In genomic region chr2:71130325-71131260, GRCh38 we compare ENCODE assay signal across 1 cellular context.
TF ChIP-seq lines count a peak whose summit lies in the region.

TSS of gene MPHOSPH10 (plus strand) at chr2:71130634. CDS start at chr2:71130666, 32 bp downstream.

TF ChIP-seq in K562, 482 proteins besides CTCF, POLR2A, EP300 and RAD21 (continued from another document and continues in another):
- TF ChIP-seq ARID4B (CRISPR knock-in tag; IDR thresholded peaks at IDR 0.05) (peak; percentile 32; the same call in 1 of the 2 replicates), ZNF57 (CRISPR knock-in tag; IDR thresholded peaks at IDR 0.05) (no peak), TSHZ1 (CRISPR knock-in tag; IDR thresholded peaks at IDR 0.05) (no peak), CCNT2 (IDR thresholded peaks at IDR 0.05; ENCODE audit: borderline replicate concordance, extremely low read depth, insufficient read length, low read depth, low read length) (peak; percentile 25), ZNF316 (IDR thresholded peaks at IDR 0.05) (no peak), FOS (IDR thresholded peaks at IDR 0.05; ENCODE audit: extremely low read depth, insufficient read length) (no peak), SMAD1 (IDR thresholded peaks at IDR 0.05; ENCODE audit: low read depth, low read length, partially characterized antibody) (no peak), ZNF197 (CRISPR knock-in tag; IDR thresholded peaks at IDR 0.05; ENCODE audit: low read depth) (peak; percentile 35; the same call in 1 of the 2 replicates), ZNF551 (CRISPR knock-in tag; IDR thresholded peaks at IDR 0.05) (no peak), SNRNP70 (optimal IDR thresholded peaks at IDR 0.05; ENCODE audit: low read depth, low read length) (no peak), ZNF324 (CRISPR knock-in tag; IDR thresholded peaks at IDR 0.05) (no peak), HIVEP1 (CRISPR knock-in tag; IDR thresholded peaks at IDR 0.05) (0 out of 2 replicates have a peak, but pooled peaks have one; percentile 10), LCOR (CRISPR knock-in tag; IDR thresholded peaks at IDR 0.05) (peak; percentile 70; the same call in 1 of the 2 replicates), POLR2H (tag; IDR thresholded peaks at IDR 0.05; ENCODE audit: low read depth) (no peak; the same call in 1 of the 2 replicates), BCOR (IDR thresholded peaks at IDR 0.05) (no peak), CBX3 (IDR thresholded peaks at IDR 0.05; ENCODE audit: borderline replicate concordance in 1 of 2, low read length in 2 of 2) (no peak), CCAR2 (IDR thresholded peaks at IDR 0.05; ENCODE audit: low read depth, low read length) (no peak), ZNF121 (CRISPR knock-in tag; conservative IDR thresholded peaks at IDR 0.05) (no peak), ZNF354B (CRISPR knock-in tag; IDR thresholded peaks at IDR 0.05) (no peak), SAFB (IDR thresholded peaks at IDR 0.05; ENCODE audit: borderline replicate concordance, low read depth, low read length) (no peak), RBM39 (optimal IDR thresholded peaks at IDR 0.05; ENCODE audit: low read depth, low read length) (no peak), FOXP4 (CRISPR knock-in tag; IDR thresholded peaks at IDR 0.05; ENCODE audit: borderline replicate concordance) (no peak), DEAF1 (CRISPR knock-in tag; IDR thresholded peaks at IDR 0.05) (no peak), PBX2 (CRISPR knock-in tag; IDR thresholded peaks at IDR 0.05; ENCODE audit: low read depth) (no peak), PBX2 (tag; conservative IDR thresholded peaks at IDR 0.05; ENCODE audit: low read depth) (no peak; the same call in 1 of the 2 replicates), ETS2 (tag; IDR thresholded peaks at IDR 0.05; ENCODE audit: borderline replicate concordance, poor library complexity, severe bottlenecking) (no peak), NFIX (CRISPR knock-in tag; IDR thresholded peaks at IDR 0.05; ENCODE audit: low read depth) (no peak), PATZ1 (CRISPR knock-in tag; IDR thresholded peaks at IDR 0.05; ENCODE audit: borderline replicate concordance) (no peak), THRA (IDR thresholded peaks at IDR 0.05) (no peak), CREB3L1 (IDR thresholded peaks at IDR 0.05; ENCODE audit: borderline replicate concordance, low read depth) (peak; percentile 78), SPI1 (IDR thresholded peaks at IDR 0.05; ENCODE audit: borderline replicate concordance, low read depth, low read length) (no peak), POLR2AphosphoS2 (IDR thresholded peaks at IDR 0.05; ENCODE audit: low read length) (no peak), ZKSCAN3 (CRISPR knock-in tag; IDR thresholded peaks at IDR 0.05) (no peak), ZNF75A (CRISPR knock-in tag; IDR thresholded peaks at IDR 0.05) (no peak), ZNF707 (CRISPR knock-in tag; conservative IDR thresholded peaks at IDR 0.05) (no peak), TCFL5 (CRISPR knock-in tag; conservative IDR thresholded peaks at IDR 0.05) (no peak), RHOXF2B (CRISPR knock-in tag; conservative IDR thresholded peaks at IDR 0.05) (no peak), ZNF436 (CRISPR knock-in tag; IDR thresholded peaks at IDR 0.05) (no peak), PURB (CRISPR knock-in tag; IDR thresholded peaks at IDR 0.05; ENCODE audit: low read depth) (no peak), KLF6 (CRISPR knock-in tag; IDR thresholded peaks at IDR 0.05; ENCODE audit: borderline replicate concordance) (no peak), HDAC1 (IDR thresholded peaks at IDR 0.05) (peak in 1 of 2 experiments; percentile 99; a peak in 3 of 4 replicates), NBN (IDR thresholded peaks at IDR 0.05; ENCODE audit: low read depth) (0 out of 2 replicates have a peak, but pooled peaks have one; percentile 54), XRCC4 (IDR thresholded peaks at IDR 0.05; ENCODE audit: extremely low read depth, insufficient read depth, insufficient read length) (no peak), U2AF2 (optimal IDR thresholded peaks at IDR 0.05; ENCODE audit: low read depth, low read length) (no peak), FOXJ2 (tag; IDR thresholded peaks at IDR 0.05) (no peak), KHSRP (IDR thresholded peaks at IDR 0.05) (no peak), POLR2G (IDR thresholded peaks at IDR 0.05; ENCODE audit: low read depth, low read length) (peak; percentile 94), TFAM (CRISPR knock-in tag; conservative IDR thresholded peaks at IDR 0.05) (no peak), MAZ (CRISPR knock-in tag; conservative IDR thresholded peaks at IDR 0.05 in 1 of 2, IDR thresholded peaks at IDR 0.05 in 1 of 2) (peak; percentile 62 to 80; a peak in 3 of 4 replicates)
